Comparison of ENCODE assay signal across 29 cellular contexts in the genomic region with DNA sequence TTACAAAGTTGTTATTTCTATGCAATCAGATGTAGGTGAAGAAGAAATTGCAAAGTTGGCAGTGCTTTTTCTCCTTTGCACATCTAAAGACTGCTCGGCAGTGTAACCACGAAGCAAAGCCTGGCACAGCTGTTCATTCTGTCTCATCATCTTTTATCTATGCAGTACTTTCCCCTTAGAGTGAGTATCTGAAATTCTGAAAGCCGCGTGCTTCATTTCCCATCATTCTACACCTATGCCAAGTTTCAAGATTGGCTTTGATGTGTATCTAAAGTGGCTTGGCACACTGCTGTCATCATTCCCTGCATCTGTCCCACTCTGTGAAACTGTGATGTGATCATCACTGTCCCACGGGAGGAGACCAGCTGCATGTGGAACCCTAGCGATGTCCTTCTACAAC. TPM values are rescaled to one million over a fixed set of nuclear protein-coding genes. Genes with fewer than 3 reads are reported as not detected.
"Had no signal": no experiment of that assay in that cellular context is flagged by ENCODE, and none has a peak within 500 bp of the region (broad histone marks: within the 10 kb centered on the region; RNA-seq: fewer than 3 reads in every experiment).

No MANE protein-coding gene starts in this region.

- H3K9me3 ChIP-seq: adrenal gland, breast epithelium, MG63 had no signal

- H3K4me3 Mint-ChIP-seq: activated CD4-positive, alpha-beta memory T cell treated with anti-CD3 and anti-CD28 coated beads, Interleukin-2, amount 10 ng/mL, durations not matched to agents 7 days and 5 days; activated naive CD4-positive, alpha-beta T cell treated with anti-CD3 and anti-CD28 coated beads, Interleukin-2, amount 10 ng/mL, durations not matched to agents 7 days and 5 days; activated naive CD8-positive, alpha-beta T cell treated with anti-CD3 and anti-CD28 coated beads, Interleukin-2, amount 10 ng/mL, durations not matched to agents 7 days and 5 days; activated T-cell treated with anti-CD3 and anti-CD28 coated beads, Interleukin-2, amount 50 U/mL, for 72 hours; T-cell had no signal

- H3K36me3 Mint-ChIP-seq: activated naive CD4-positive, alpha-beta T cell treated with anti-CD3 and anti-CD28 coated beads, Interleukin-2, amount 10 ng/mL, durations not matched to agents 7 days and 5 days; activated naive CD8-positive, alpha-beta T cell treated with anti-CD3 and anti-CD28 coated beads, Interleukin-2, amount 10 ng/mL, durations not matched to agents 7 days and 5 days; T-cell had no signal

- H3K4me3 ChIP-seq: adrenal gland, breast epithelium, MG63, SK-N-MC had no signal

- ATAC-seq: T-cell had no signal

- H3K4me1 ChIP-seq: adrenal gland, breast epithelium had no signal

- DNase-seq: activated CD4-positive, alpha-beta memory T cell treated with anti-CD3 and anti-CD28 coated beads, Interleukin-2, amount 10 ng/mL, durations not matched to agents 7 days and 5 days; activated CD4-positive, alpha-beta T cell treated with anti-CD3 and anti-CD28 coated beads, Interleukin-2, amount 50 U/mL, for 1 hour; activated CD4-positive, CD25-positive, alpha-beta regulatory T cell; activated gamma-delta T cell treated with Interleukin-2 at 50 U/mL for 16 hours; activated naive CD4-positive, alpha-beta T cell treated with anti-CD3 and anti-CD28 coated beads, Interleukin-2, amount 10 ng/mL, durations not matched to agents 7 days and 5 days; activated naive CD8-positive, alpha-beta T cell treated with anti-CD3 and anti-CD28 coated beads, Interleukin-2, amount 10 ng/mL, durations not matched to agents 7 days and 5 days; activated T-cell treated with anti-CD3 and anti-CD28 coated beads, Interleukin-2, amount 50 U/mL, for 72 hours; adrenal gland; aorta; central memory CD4-positive, alpha-beta T cell; KG1; MG63; MV-4-11; NCI-H1092 treated with DMSO at 0.1 percent for 48 hours; NCI-H1436; NCI-H1694 treated with DMSO at 0.1 percent for 48 hours; NCI-H2029 treated with DMSO at 0.1 percent for 48 hours; NCI-H2227 treated with DMSO at 0.1 percent for 48 hours; NCI-H526; NCI-H82; SIG-M5; T-cell; T-helper 2 cell; T1000 had no signal

- H3K36me3 ChIP-seq: adrenal gland, breast epithelium, MG63 had no signal

- H3K27me3 ChIP-seq: adrenal gland, breast epithelium, MG63 had no signal

- H3K9me3 Mint-ChIP-seq: activated CD4-positive, alpha-beta memory T cell treated with anti-CD3 and anti-CD28 coated beads, Interleukin-2, amount 10 ng/mL, durations not matched to agents 7 days and 5 days; activated naive CD4-positive, alpha-beta T cell treated with anti-CD3 and anti-CD28 coated beads, Interleukin-2, amount 10 ng/mL, durations not matched to agents 7 days and 5 days; activated naive CD8-positive, alpha-beta T cell treated with anti-CD3 and anti-CD28 coated beads, Interleukin-2, amount 10 ng/mL, durations not matched to agents 7 days and 5 days; activated T-cell treated with anti-CD3 and anti-CD28 coated beads, Interleukin-2, amount 50 U/mL, for 72 hours; activated T-helper 2 cell treated with anti-CD3 and anti-CD28 coated beads, Interferon-gamma antibody, Interleukin-2, Interleukin-4, amounts not matched to agents 10 μg/mL and 5 μg/mL and 100 μg/mL, durations not matched to agents 14 hours and 24 hours and 36 hours; T-cell had no signal

- H3K4me1 Mint-ChIP-seq: activated CD4-positive, alpha-beta memory T cell treated with anti-CD3 and anti-CD28 coated beads, Interleukin-2, amount 10 ng/mL, durations not matched to agents 7 days and 5 days; activated naive CD4-positive, alpha-beta T cell treated with anti-CD3 and anti-CD28 coated beads, Interleukin-2, amount 10 ng/mL, durations not matched to agents 7 days and 5 days; activated naive CD8-positive, alpha-beta T cell treated with anti-CD3 and anti-CD28 coated beads, Interleukin-2, amount 10 ng/mL, durations not matched to agents 7 days and 5 days had no signal

- H3K27me3 Mint-ChIP-seq: activated CD4-positive, alpha-beta memory T cell treated with anti-CD3 and anti-CD28 coated beads, Interleukin-2, amount 10 ng/mL, durations not matched to agents 7 days and 5 days had no signal

- H3K27ac ChIP-seq: adrenal gland, breast epithelium, SK-N-MC, VCaP had no signal

- H3K27ac Mint-ChIP-seq: activated CD4-positive, alpha-beta memory T cell treated with anti-CD3 and anti-CD28 coated beads, Interleukin-2, amount 10 ng/mL, durations not matched to agents 7 days and 5 days; activated naive CD4-positive, alpha-beta T cell treated with anti-CD3 and anti-CD28 coated beads, Interleukin-2, amount 10 ng/mL, durations not matched to agents 7 days and 5 days; activated naive CD8-positive, alpha-beta T cell treated with anti-CD3 and anti-CD28 coated beads, Interleukin-2, amount 10 ng/mL, durations not matched to agents 7 days and 5 days; activated T-cell treated with anti-CD3 and anti-CD28 coated beads, Interleukin-2, amount 50 U/mL, for 72 hours; activated T-helper 2 cell treated with anti-CD3 and anti-CD28 coated beads, Interferon-gamma antibody, Interleukin-2, Interleukin-4, amounts not matched to agents 10 μg/mL and 5 μg/mL and 100 μg/mL, durations not matched to agents 14 hours and 24 hours and 36 hours; T-cell had no signal

RNA-seq across cellular contexts. Expression of gene SOSTDC1, which starts 15.2 kb away (rescaled TPM):
- total RNA-seq: activated CD4-positive, alpha-beta memory T cell treated with anti-CD3 and anti-CD28 coated beads, Interleukin-2, amount 10 ng/mL, durations not matched to agents 7 days and 5 days; activated CD8-positive, alpha-beta memory T cell treated with anti-CD3 and anti-CD28 coated beads for 36 hours; activated naive CD8-positive, alpha-beta T cell treated with anti-CD3 and anti-CD28 coated beads, Interleukin-2, amount 10 ng/mL, durations not matched to agents 7 days and 5 days; activated T-cell treated with anti-CD3 and anti-CD28 coated beads, Interleukin-2, amount 50 U/mL, for 72 hours; activated T-helper 2 cell treated with anti-CD3 and anti-CD28 coated beads, Interferon-gamma antibody, Interleukin-2, Interleukin-4, amounts not matched to agents 10 μg/mL and 5 μg/mL and 100 μg/mL, durations not matched to agents 14 hours and 24 hours and 36 hours; aorta; T-cell had no signal
